In genomic region chr7:21927693-21928092, GRCh38 we compare ENCODE assay signal across 23 cellular contexts. TPM values are rescaled to one million over a fixed set of nuclear protein-coding genes. Genes with fewer than 3 reads are reported as not detected.
DNase-seq lines count a peak whose midpoint lies in the region; ATAC-seq and TF ChIP-seq lines count a peak whose summit lies in the region.
"Had no signal": no experiment of that assay in that cellular context is flagged by ENCODE, and none has a peak within 500 bp of the region (broad histone marks: within the 10 kb centered on the region; RNA-seq: fewer than 3 reads in every experiment).

No MANE protein-coding gene starts in this region.

- H3T11ph ChIP-seq in H9 (ENCODE audit: low read length) = no peak overlapping the region

- no peak overlapping the region for H4K91ac ChIP-seq in H9 (ENCODE audit: insufficient read length, low read depth, low read length)

- POLR2A ChIA-PET in WTC11 (lab: Charles Lee) = interaction anchor here (1.3 kb wide), 1 partner anchor 18 kb away, joined by 4 read pairs; the partner anchor contains the start of gene CDCA7L
- POLR2A ChIA-PET in activated CD8-positive, alpha-beta T cell treated with anti-CD3 and anti-CD28 coated beads, Interleukin-2, amount 10 ng/mL, durations not matched to agents 7 days and 5 days (lab: Charles Lee) = no interaction called here

- peaks cover 49% of the 10 kb centered on the region for H3K4me1 ChIP-seq in Karpas-422 (ENCODE audit: low read length)
- no peaks in the 10 kb centered on the region for H3K4me1 ChIP-seq in H9 (ENCODE audit: insufficient read depth, low read length)
- H3K4me1 ChIP-seq: BLaER1 had no signal

- H2BK12ac ChIP-seq in H9 (ENCODE audit: insufficient read length, low read depth, low read length) = no peak overlapping the region

- no peak overlapping the region for H2BK15ac ChIP-seq in H9 (ENCODE audit: low read depth, low read length)

- H3K79me1 ChIP-seq in H9 (ENCODE audit: insufficient read depth, low read depth, low read length, poor library complexity, severe bottlenecking) = peaks cover 5% of the 10 kb centered on the region

- H3K9me3 Mint-ChIP-seq in WTC11 (peaks cover 13% of the 10 kb centered on the region), nephron progenitor cell (peaks cover 51% of the 10 kb centered on the region), H9 (peaks cover 16 to 18% of the 10 kb centered on the region in 2 experiments)
- peaks cover 15% of the 10 kb centered on the region for H3K9me3 Mint-ChIP-seq in activated CD8-positive, alpha-beta T cell treated with anti-CD3 and anti-CD28 coated beads, Interleukin-2, amount 10 ng/mL, durations not matched to agents 7 days and 5 days (ENCODE audit: insufficient read depth)

- H2AFZ ChIP-seq in Karpas-422 (ENCODE audit: low read length) = no peak overlapping the region
- no peak overlapping the region for H2AFZ ChIP-seq in H9 (ENCODE audit: low read length)

- H3K36me3 ChIP-seq in Karpas-422 (ENCODE audit: insufficient read depth, low read length) = peaks cover 28% of the 10 kb centered on the region

- no peak overlapping the region for H3K9ac ChIP-seq in Karpas-422 (ENCODE audit: low read length)
- H3K9ac ChIP-seq in H9 (ENCODE audit: extremely low read depth, insufficient read length, low read length) = no peak overlapping the region
- H3K9ac ChIP-seq: BLaER1 had no signal

- no peaks in the 10 kb centered on the region for H3K27me3 ChIP-seq in Karpas-422 (ENCODE audit: low read length)
- H3K27me3 ChIP-seq in H9 (ENCODE audit: insufficient read depth, low read length) = no peaks in the 10 kb centered on the region
- H3K27me3 ChIP-seq: BLaER1 had no signal

- H3K4me2 ChIP-seq in Karpas-422 (ENCODE audit: low read depth, low read length, poor library complexity, severe bottlenecking) = no peak overlapping the region
- no peak overlapping the region for H3K4me2 ChIP-seq in H9 (ENCODE audit: insufficient read depth, insufficient read length, low read length)
- H3K4me2 ChIP-seq: A549, BLaER1 had no signal

- H3K56ac ChIP-seq in H9 (ENCODE audit: insufficient read length, low read depth, low read length) = no peak overlapping the region

- CTCF ChIA-PET in WTC11 (lab: Charles Lee) = interaction anchor here (0.9 kb wide), 1 partner anchor 156 kb away, joined by 3 read pairs; no protein-coding TSS in a partner anchor
- CTCF ChIA-PET in activated CD8-positive, alpha-beta T cell treated with anti-CD3 and anti-CD28 coated beads, Interleukin-2, amount 10 ng/mL, durations not matched to agents 7 days and 5 days (lab: Charles Lee) = interaction anchor here (1.0 kb wide), 1 partner anchor 155 kb away, joined by 3 read pairs; no protein-coding TSS in a partner anchor

- H3K4me3 Mint-ChIP-seq in WTC11 = no peak overlapping the region
- H3K4me3 Mint-ChIP-seq in nephron progenitor cell = no peak overlapping the region
- H3K4me3 Mint-ChIP-seq in H9 = no peak overlapping the region
- no peak overlapping the region for H3K4me3 Mint-ChIP-seq in activated CD8-positive, alpha-beta T cell treated with anti-CD3 and anti-CD28 coated beads, Interleukin-2, amount 10 ng/mL, durations not matched to agents 7 days and 5 days
- H3K4me3 Mint-ChIP-seq: CD14-positive monocyte; CD4-positive, alpha-beta memory T cell had no signal

- H2BK5ac ChIP-seq in H9 (ENCODE audit: insufficient read length, low read length) = no peak overlapping the region

- no peak overlapping the region for H2BK20ac ChIP-seq in H9 (ENCODE audit: low read depth, low read length, poor library complexity, severe bottlenecking)

- H3K14ac ChIP-seq in H9 (ENCODE audit: insufficient read depth, low read length) = no peak overlapping the region

- WGBS in H9 (ENCODE audit: extremely low coverage, insufficient read length, low lambda C conversion rate) = no CpG with 5 or more reads among the region's 6 CpGs

- H3K27ac Mint-ChIP-seq in WTC11 (no peak overlapping the region), nephron progenitor cell (peak overlapping the region; percentile 41), H9 (peak overlapping the region in 1 of 3 experiments; percentile 49; a peak in 1 of 7 replicates)
- no peak overlapping the region for H3K27ac Mint-ChIP-seq in activated CD8-positive, alpha-beta T cell treated with anti-CD3 and anti-CD28 coated beads, Interleukin-2, amount 10 ng/mL, durations not matched to agents 7 days and 5 days

- peaks cover 100% of the 10 kb centered on the region for H3K79me2 ChIP-seq in Karpas-422 (ENCODE audit: low read length)
- peaks cover 7% of the 10 kb centered on the region; the same call in 1 of the 2 replicates for H3K79me2 ChIP-seq in H9 (ENCODE audit: insufficient read depth, low read length)

- no peak for TF ChIP-seq CTCF in WTC11 (IDR thresholded peaks at IDR 0.05)
- TF ChIP-seq CTCF in nephron progenitor cell (IDR thresholded peaks at IDR 0.05) = no peak
- TF ChIP-seq CTCF in H9 (conservative IDR thresholded peaks at IDR 0.05) = no peak

- peak; percentile 38; the same call in 1 of the 2 replicates for ATAC-seq in WTC11
- ATAC-seq in activated CD8-positive, alpha-beta T cell treated with anti-CD3 and anti-CD28 coated beads, Interleukin-2, amount 10 ng/mL, durations not matched to agents 7 days and 5 days = no peak
- ATAC-seq: A549, GM12878 had no signal

- H3K27ac ChIP-seq in Karpas-422 (ENCODE audit: low read length) (peak overlapping the region; percentile 99), H9 (ENCODE audit: insufficient read length, low read depth, low read length) (no peak overlapping the region)
- H3K27ac ChIP-seq: 22Rv1, A549, BLaER1, HL-60 had no signal

- no peak overlapping the region for H3K4me3 ChIP-seq in Karpas-422 (ENCODE audit: low read length)
- H3K4me3 ChIP-seq: A549, BLaER1, GM12878 had no signal

- H3K36me3 Mint-ChIP-seq in WTC11 = peaks cover 19% of the 10 kb centered on the region
- H3K36me3 Mint-ChIP-seq in nephron progenitor cell (ENCODE audit: low read depth) = peaks cover 54% of the 10 kb centered on the region
- H3K36me3 Mint-ChIP-seq in H9 (ENCODE audit: insufficient read depth in 1 of 3, low read depth in 3 of 3) = peaks cover 9 to 25% (median 15%) of the 10 kb centered on the region in 3 experiments
- peaks cover 52% of the 10 kb centered on the region for H3K36me3 Mint-ChIP-seq in activated CD8-positive, alpha-beta T cell treated with anti-CD3 and anti-CD28 coated beads, Interleukin-2, amount 10 ng/mL, durations not matched to agents 7 days and 5 days (ENCODE audit: low read depth)

- H3K23me2 ChIP-seq in H9 (ENCODE audit: insufficient read length, low read depth, low read length, poor library complexity, severe bottlenecking) = no peaks in the 10 kb centered on the region

- H3K4me1 Mint-ChIP-seq in WTC11 (peaks cover 47% of the 10 kb centered on the region), nephron progenitor cell (peaks cover 5% of the 10 kb centered on the region), H9 (peaks cover 45 to 47% of the 10 kb centered on the region in 2 experiments)
- peaks cover 9% of the 10 kb centered on the region for H3K4me1 Mint-ChIP-seq in activated CD8-positive, alpha-beta T cell treated with anti-CD3 and anti-CD28 coated beads, Interleukin-2, amount 10 ng/mL, durations not matched to agents 7 days and 5 days (ENCODE audit: low read depth)
- H3K4me1 Mint-ChIP-seq: CD4-positive, alpha-beta memory T cell had no signal

- H3K9me3 ChIP-seq in Karpas-422 (ENCODE audit: low read length) (no peaks in the 10 kb centered on the region), H9 (ENCODE audit: control insufficient read depth, low read depth, low read length) (no peaks in the 10 kb centered on the region)
- H3K9me3 ChIP-seq: A549 had no signal

- DNase-seq in NCI-H2171 treated with DMSO at 0.1 percent for 48 hours (lab: John Stamatoyannopoulos, UW) (peak; percentile 4), NCI-H2171 (lab: John Stamatoyannopoulos, UW) (no peak), Karpas-422 (no peak), WTC11 (ENCODE audit: low spot score) (no peak), nephron progenitor cell (no peak), H9 (no peak)
- no peak for DNase-seq in central memory CD4-positive, alpha-beta T cell
- no peak for DNase-seq in activated CD8-positive, alpha-beta T cell treated with anti-CD3 and anti-CD28 coated beads, Interleukin-2, amount 10 ng/mL, durations not matched to agents 7 days and 5 days
- DNase-seq: AML-193; Calu3; CD4-positive, alpha-beta memory T cell; DMS 273 treated with DMSO at 0.1 percent for 48 hours; DMS53; DND-41; EL; HCEC 1CT; IMR-90 had no signal

- peaks cover 5% of the 10 kb centered on the region; the same call in 1 of the 2 replicates for H4K20me1 ChIP-seq in Karpas-422 (ENCODE audit: insufficient read depth, low read depth, low read length)
- no peaks in the 10 kb centered on the region for H4K20me1 ChIP-seq in H9 (ENCODE audit: control insufficient read depth, insufficient read depth, insufficient read length)

- H4K5ac ChIP-seq in H9 (ENCODE audit: insufficient read length, low read depth, low read length) = no peak overlapping the region

- no peak overlapping the region for H3K4ac ChIP-seq in H9 (ENCODE audit: low read depth, low read length)

- H2AK5ac ChIP-seq in H9 (ENCODE audit: insufficient read length, low read length) = no peak overlapping the region

- H3K23ac ChIP-seq in H9 (ENCODE audit: insufficient read length, low read depth, low read length) = no peak overlapping the region

- no peaks in the 10 kb centered on the region for H3K27me3 Mint-ChIP-seq in WTC11 (ENCODE audit: low read depth)
- H3K27me3 Mint-ChIP-seq in nephron progenitor cell (ENCODE audit: low read depth, poor library complexity) = peaks cover 3% of the 10 kb centered on the region
- no peaks in the 10 kb centered on the region for H3K27me3 Mint-ChIP-seq in H9 (ENCODE audit: low read depth)
- no peaks in the 10 kb centered on the region for H3K27me3 Mint-ChIP-seq in activated CD8-positive, alpha-beta T cell treated with anti-CD3 and anti-CD28 coated beads, Interleukin-2, amount 10 ng/mL, durations not matched to agents 7 days and 5 days (ENCODE audit: low read depth)

- no peak overlapping the region for H3K18ac ChIP-seq in H9 (ENCODE audit: insufficient read length, low read depth, low read length)

- no peak overlapping the region for H4K8ac ChIP-seq in H9 (replicated peaks; ENCODE audit: insufficient read length, low read depth, low read length)

- no peaks in the 10 kb centered on the region for H3K9me2 ChIP-seq in Karpas-422 (replicated peaks; ENCODE audit: insufficient read depth, low read length)

- H2BK120ac ChIP-seq in H9 (ENCODE audit: low read depth, low read length, poor library complexity, severe bottlenecking) = no peak overlapping the region

TF ChIP-seq in WTC11, 78 proteins besides CTCF, POLR2A, EP300 and RAD21 (continues in another document):
- TF ChIP-seq ZBTB21 (CRISPR knock-in tag; IDR thresholded peaks at IDR 0.05; ENCODE audit: borderline replicate concordance) = no peak
- no peak for TF ChIP-seq MAX (CRISPR knock-in tag; IDR thresholded peaks at IDR 0.05)
- no peak for TF ChIP-seq RELA (CRISPR knock-in tag; IDR thresholded peaks at IDR 0.05; ENCODE audit: borderline replicate concordance)

RNA-seq across cellular contexts. Expression of gene CDCA7L, which starts 18.0 kb away (rescaled TPM):
- 278 and 314 TPM in 2 replicates for total RNA-seq in Karpas-422 (2014; rRNA removed; shearing (Covaris generic); ENCODE audit: low replicate concordance)
- total RNA-seq in WTC11 (2021) (132 to 161 TPM (median 135 TPM) in 3 replicates), H9 (2021) (104 and 111 TPM in 2 replicates)
- total RNA-seq in activated CD8-positive, alpha-beta T cell treated with anti-CD3 and anti-CD28 coated beads, Interleukin-2, amount 10 ng/mL, durations not matched to agents 7 days and 5 days = 10 to 100 TPM; 66.4 to 67.9 TPM
